ENCODE assay signal across 2 cellular contexts in the genomic region with DNA sequence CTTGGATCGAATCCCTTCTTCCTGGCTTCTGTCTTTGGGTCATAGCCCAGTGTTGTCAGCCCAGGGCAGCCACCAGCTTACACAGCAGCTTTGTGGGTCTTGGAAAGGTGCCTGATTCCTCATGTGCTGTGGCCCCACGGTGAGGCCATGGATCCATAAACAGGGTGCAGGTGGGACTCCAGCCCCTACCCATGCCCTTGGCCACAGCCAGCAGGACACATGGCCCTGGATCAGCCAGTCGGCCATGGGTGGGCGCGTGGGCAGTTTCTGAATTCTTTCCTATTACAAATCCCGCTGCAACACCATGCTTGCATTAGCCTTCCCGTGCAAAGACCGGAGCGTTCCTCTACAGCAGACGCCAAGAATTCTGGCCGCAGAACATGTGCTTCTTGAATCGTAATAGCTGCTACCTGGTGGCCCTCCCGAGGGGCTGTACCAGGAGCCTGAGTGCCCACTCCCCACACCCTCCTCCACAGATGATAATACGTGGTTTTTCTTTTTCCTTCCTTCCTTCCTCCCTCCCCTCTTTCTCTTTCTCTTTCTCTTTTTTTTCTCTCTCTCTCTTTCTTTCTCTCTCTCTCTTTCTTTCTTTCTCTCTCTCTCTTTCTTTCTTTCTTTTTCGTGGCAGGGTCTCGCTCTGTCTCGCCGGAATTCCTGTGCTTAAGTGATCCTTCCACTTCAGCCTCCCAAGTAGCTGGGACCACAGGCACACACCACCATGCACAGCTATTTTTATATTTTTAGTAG.
TF ChIP-seq lines count a peak whose summit lies in the region.

No MANE protein-coding gene starts in this region.

TF ChIP-seq in HEK293, 187 proteins besides CTCF, POLR2A, EP300 and RAD21:
- no peak for TF ChIP-seq OVOL3 (tag by site-specific recombination; IDR thresholded peaks at IDR 0.05)
- TF ChIP-seq ZNF366 (tag by site-specific recombination; conservative IDR thresholded peaks at IDR 0.05) = peak; percentile 81
- TF ChIP-seq ZNF596 (tag by site-specific recombination; IDR thresholded peaks at IDR 0.05) = peak; percentile 48; the same call in 1 of the 2 replicates
TF ChIP-seq in HEK293: peak in this region for 2.

TF ChIP-seq in H1, 55 proteins besides CTCF, POLR2A, EP300 and RAD21:
- no peak for TF ChIP-seq POLR2AphosphoS5 (IDR thresholded peaks at IDR 0.05; ENCODE audit: low read depth, low read length)
- TF ChIP-seq HDAC2 (IDR thresholded peaks at IDR 0.05; ENCODE audit: borderline replicate concordance in 1 of 2, low read depth in 2 of 2, low read length in 2 of 2) = no peak
- no peak for TF ChIP-seq EZH2 (IDR thresholded peaks at IDR 0.05; ENCODE audit: low read depth, low read length, severe bottlenecking)
- TF ChIP-seq KDM4A (IDR thresholded peaks at IDR 0.05; ENCODE audit: low read depth, low read length, severe bottlenecking) = no peak
- TF ChIP-seq KDM1A (IDR thresholded peaks at IDR 0.05; ENCODE audit: borderline replicate concordance, low read length) = no peak
- TF ChIP-seq MAFK (IDR thresholded peaks at IDR 0.05; ENCODE audit: low read depth, low read length) = no peak
- TF ChIP-seq SIRT6 (IDR thresholded peaks at IDR 0.05; ENCODE audit: low read length) = no peak
- no peak for TF ChIP-seq CREB1 (IDR thresholded peaks at IDR 0.05)
- TF ChIP-seq RBBP5 (IDR thresholded peaks at IDR 0.05; ENCODE audit: borderline replicate concordance, low read depth, low read length) = no peak
- no peak for TF ChIP-seq SP1 (IDR thresholded peaks at IDR 0.05; ENCODE audit: low read depth, low read length)
- TF ChIP-seq RNF2 (IDR thresholded peaks at IDR 0.05; ENCODE audit: borderline replicate concordance, low read depth, low read length, missing control alignments, poor library complexity, severe bottlenecking) = no peak
- no peak for TF ChIP-seq EGR1 (IDR thresholded peaks at IDR 0.05; ENCODE audit: borderline replicate concordance, low read depth, low read length)
- TF ChIP-seq PHF8 (conservative IDR thresholded peaks at IDR 0.05; ENCODE audit: low read depth, low read length) = no peak
- no peak for TF ChIP-seq BCL11A (IDR thresholded peaks at IDR 0.05; ENCODE audit: low read depth in 2 of 2, low read length in 2 of 2)
- TF ChIP-seq, protein P1, sequence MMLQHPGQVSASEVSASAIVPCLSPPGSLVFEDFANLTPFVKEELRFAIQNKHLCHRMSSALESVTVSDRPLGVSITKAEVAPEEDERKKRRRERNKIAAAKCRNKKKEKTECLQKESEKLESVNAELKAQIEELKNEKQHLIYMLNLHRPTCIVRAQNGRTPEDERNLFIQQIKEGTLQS (IDR thresholded peaks at IDR 0.05; ENCODE audit: insufficient read depth, low read depth, low read length) = no peak
- TF ChIP-seq JUN (IDR thresholded peaks at IDR 0.05; ENCODE audit: low read depth, low read length) = no peak
